1 cellular context compared by ENCODE assay signal in the genomic region with DNA sequence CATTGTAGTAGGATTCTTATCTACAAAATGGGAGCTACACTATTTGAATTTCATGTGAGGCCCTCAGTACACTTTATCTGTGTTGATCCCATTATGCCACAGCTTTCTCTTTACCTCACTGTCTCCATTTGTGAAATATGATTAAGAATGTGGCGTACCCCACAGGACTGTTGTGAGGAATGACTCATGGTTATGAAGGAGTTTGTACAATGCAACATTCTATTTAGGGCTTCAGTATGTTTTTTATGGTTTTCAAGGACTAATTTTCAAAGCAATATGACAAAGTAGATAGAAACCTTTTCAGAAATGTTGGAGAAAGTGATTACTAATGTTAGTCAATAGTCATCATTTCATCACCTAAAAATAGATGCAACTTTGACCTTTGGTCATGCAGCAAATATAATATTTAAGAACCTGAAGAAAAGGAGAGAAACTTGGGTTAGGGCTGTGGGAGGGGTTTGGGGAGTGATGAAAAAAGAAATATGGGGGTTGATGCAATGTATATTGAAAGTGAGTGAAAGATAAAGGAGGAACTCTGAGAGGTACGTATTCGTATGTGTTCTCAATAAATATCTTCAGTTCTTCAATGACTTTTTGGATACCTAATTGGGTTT.
TF ChIP-seq lines count a peak whose summit lies in the region.

No MANE protein-coding gene starts in this region.

TF ChIP-seq in GM12878, 131 proteins besides CTCF, POLR2A, EP300 and RAD21 (continued from another document):
- TF ChIP-seq, protein P1, sequence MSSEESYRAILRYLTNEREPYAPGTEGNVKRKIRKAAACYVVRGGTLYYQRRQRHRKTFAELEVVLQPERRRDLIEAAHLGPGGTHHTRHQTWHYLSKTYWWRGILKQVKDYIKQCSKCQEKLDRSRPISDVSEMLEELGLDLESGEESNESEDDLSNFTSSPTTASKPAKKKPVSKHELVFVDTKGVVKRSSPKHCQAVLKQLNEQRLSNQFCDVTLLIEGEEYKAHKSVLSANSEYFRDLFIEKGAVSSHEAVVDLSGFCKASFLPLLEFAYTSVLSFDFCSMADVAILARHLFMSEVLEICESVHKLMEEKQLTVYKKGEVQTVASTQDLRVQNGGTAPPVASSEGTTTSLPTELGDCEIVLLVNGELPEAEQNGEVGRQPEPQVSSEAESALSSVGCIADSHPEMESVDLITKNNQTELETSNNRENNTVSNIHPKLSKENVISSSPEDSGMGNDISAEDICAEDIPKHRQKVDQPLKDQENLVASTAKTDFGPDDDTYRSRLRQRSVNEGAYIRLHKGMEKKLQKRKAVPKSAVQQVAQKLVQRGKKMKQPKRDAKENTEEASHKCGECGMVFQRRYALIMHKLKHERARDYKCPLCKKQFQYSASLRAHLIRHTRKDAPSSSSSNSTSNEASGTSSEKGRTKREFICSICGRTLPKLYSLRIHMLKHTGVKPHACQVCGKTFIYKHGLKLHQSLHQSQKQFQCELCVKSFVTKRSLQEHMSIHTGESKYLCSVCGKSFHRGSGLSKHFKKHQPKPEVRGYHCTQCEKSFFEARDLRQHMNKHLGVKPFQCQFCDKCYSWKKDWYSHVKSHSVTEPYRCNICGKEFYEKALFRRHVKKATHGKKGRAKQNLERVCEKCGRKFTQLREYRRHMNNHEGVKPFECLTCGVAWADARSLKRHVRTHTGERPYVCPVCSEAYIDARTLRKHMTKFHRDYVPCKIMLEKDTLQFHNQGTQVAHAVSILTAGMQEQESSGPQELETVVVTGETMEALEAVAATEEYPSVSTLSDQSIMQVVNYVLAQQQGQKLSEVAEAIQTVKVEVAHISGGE (CRISPR knock-in tag; IDR thresholded peaks at IDR 0.05): no peak
- TF ChIP-seq JUND (IDR thresholded peaks at IDR 0.05; ENCODE audit: low read depth, low read length) (no peak), SUPT20H (IDR thresholded peaks at IDR 0.05; ENCODE audit: borderline replicate concordance, control insufficient read depth, low read depth, low read length) (no peak), TARDBP (IDR thresholded peaks at IDR 0.05; ENCODE audit: borderline replicate concordance) (no peak), RB1 (IDR thresholded peaks at IDR 0.05; ENCODE audit: borderline replicate concordance) (no peak), POU2F2 (IDR thresholded peaks at IDR 0.05; ENCODE audit: borderline replicate concordance, low read depth, low read length) (no peak), RELA (IDR thresholded peaks at IDR 0.05; ENCODE audit: borderline replicate concordance, partially characterized antibody) (no peak), GATAD2B (conservative IDR thresholded peaks at IDR 0.05; ENCODE audit: low read depth) (no peak)
- TF ChIP-seq, protein P2, sequence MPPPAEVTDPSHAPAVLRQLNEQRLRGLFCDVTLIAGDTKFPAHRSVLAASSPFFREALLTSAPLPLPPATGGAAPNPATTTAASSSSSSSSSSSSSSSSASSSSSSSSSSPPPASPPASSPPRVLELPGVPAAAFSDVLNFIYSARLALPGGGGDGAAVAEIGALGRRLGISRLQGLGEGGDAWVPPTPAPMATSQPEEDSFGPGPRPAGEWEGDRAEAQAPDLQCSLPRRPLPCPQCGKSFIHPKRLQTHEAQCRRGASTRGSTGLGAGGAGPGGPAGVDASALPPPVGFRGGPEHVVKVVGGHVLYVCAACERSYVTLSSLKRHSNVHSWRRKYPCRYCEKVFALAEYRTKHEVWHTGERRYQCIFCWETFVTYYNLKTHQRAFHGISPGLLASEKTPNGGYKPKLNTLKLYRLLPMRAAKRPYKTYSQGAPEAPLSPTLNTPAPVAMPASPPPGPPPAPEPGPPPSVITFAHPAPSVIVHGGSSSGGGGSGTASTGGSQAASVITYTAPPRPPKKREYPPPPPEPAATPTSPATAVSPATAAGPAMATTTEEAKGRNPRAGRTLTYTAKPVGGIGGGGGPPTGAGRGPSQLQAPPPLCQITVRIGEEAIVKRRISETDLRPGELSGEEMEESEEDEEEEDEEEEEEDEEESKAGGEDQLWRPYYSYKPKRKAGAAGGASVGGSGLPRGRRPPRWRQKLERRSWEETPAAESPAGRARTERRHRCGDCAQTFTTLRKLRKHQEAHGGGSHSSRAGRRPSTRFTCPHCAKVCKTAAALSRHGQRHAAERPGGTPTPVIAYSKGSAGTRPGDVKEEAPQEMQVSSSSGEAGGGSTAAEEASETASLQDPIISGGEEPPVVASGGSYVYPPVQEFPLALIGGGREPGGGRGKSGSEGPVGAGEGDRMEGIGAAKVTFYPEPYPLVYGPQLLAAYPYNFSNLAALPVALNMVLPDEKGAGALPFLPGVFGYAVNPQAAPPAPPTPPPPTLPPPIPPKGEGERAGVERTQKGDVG (CRISPR knock-in tag; IDR thresholded peaks at IDR 0.05): no peak
- TF ChIP-seq, protein P3, sequence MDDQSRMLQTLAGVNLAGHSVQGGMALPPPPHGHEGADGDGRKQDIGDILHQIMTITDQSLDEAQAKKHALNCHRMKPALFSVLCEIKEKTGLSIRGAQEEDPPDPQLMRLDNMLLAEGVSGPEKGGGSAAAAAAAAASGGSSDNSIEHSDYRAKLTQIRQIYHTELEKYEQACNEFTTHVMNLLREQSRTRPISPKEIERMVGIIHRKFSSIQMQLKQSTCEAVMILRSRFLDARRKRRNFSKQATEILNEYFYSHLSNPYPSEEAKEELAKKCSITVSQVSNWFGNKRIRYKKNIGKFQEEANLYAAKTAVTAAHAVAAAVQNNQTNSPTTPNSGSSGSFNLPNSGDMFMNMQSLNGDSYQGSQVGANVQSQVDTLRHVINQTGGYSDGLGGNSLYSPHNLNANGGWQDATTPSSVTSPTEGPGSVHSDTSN (IDR thresholded peaks at IDR 0.05; ENCODE audit: insufficient replicate concordance, low read depth, low read length): no peak
